ENCODE assay signal across 25 cellular contexts in the genomic region with DNA sequence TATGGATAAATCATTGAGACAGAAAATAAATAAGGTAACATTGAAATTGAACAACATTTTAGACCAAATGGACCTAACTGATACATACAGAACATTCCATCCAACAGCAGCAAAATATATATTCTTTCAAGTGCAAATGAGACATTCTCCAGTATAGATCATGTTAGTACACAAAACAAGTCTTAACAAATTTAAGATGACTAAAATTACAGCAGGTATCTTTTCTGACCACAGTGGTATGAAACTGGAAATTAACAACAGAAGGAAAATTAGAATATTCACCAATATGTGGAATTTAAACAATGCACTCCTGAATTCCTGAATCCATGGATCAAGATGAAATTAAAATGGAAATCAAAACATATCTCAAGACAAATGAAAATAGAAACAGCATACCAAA.
"Had no signal": no experiment of that assay in that cellular context is flagged by ENCODE, and none has a peak within 500 bp of the region (broad histone marks: within the 10 kb centered on the region; RNA-seq: fewer than 3 reads in every experiment).

No MANE protein-coding gene starts in this region.

- H3K27me3 ChIP-seq: colonic mucosa, gastroesophageal sphincter, heart left ventricle, left lung had no signal

- H3K4me1 ChIP-seq: colonic mucosa, esophagus squamous epithelium, left lung had no signal

- DNase-seq: colonic mucosa; cortex of kidney; effector CD8-positive, alpha-beta T cell; effector memory CD8-positive, alpha-beta T cell; endodermal cell; erythroblast; esophagus squamous epithelium; foreskin fibroblast; heart left ventricle; hippocampal formation; left cardiac atrium; left lung; left ventricle myocardium superior; lower lobe of right lung; mesendoderm; midbrain had no signal

- H3K36me3 Mint-ChIP-seq: memory B cell had no signal

- H3K9me3 Mint-ChIP-seq: effector memory CD8-positive, alpha-beta T cell had no signal

- H3K4me3 Mint-ChIP-seq: dendritic cell treated with granulocyte-macrophage colony-stimulating factor and Interleukin-4, amounts not matched to agents 40 ng/mL and 50 ng/mL, for 4 days; effector memory CD8-positive, alpha-beta T cell; endodermal cell; memory B cell had no signal

- H3K27ac ChIP-seq: colonic mucosa, epithelial cell of prostate, esophagus squamous epithelium, gastroesophageal sphincter, heart left ventricle, left lung, lower lobe of right lung had no signal

- H3K9me3 ChIP-seq: colonic mucosa, esophagus squamous epithelium had no signal

- FAIRE-seq: endometrium, frontal cortex, islet of Langerhans, keratinocyte had no signal

- H3K27ac Mint-ChIP-seq: dendritic cell treated with granulocyte-macrophage colony-stimulating factor and Interleukin-4, amounts not matched to agents 40 ng/mL and 50 ng/mL, for 4 days; effector memory CD8-positive, alpha-beta T cell; endodermal cell had no signal

- H3K36me3 ChIP-seq: colonic mucosa, esophagus squamous epithelium, gastroesophageal sphincter, heart left ventricle, left lung, lower lobe of right lung had no signal

- H3K27me3 Mint-ChIP-seq: dendritic cell treated with granulocyte-macrophage colony-stimulating factor and Interleukin-4, amounts not matched to agents 40 ng/mL and 50 ng/mL, for 4 days had no signal

- H3K4me3 ChIP-seq: colonic mucosa, esophagus squamous epithelium, gastroesophageal sphincter, heart left ventricle, left lung, lower lobe of right lung had no signal

- ATAC-seq: effector memory CD8-positive, alpha-beta T cell; esophagus mucosa; gastroesophageal sphincter; heart left ventricle; left cardiac atrium; left lung; left ventricle myocardium superior; lower lobe of right lung had no signal

- H3K4me1 Mint-ChIP-seq: memory B cell had no signal
